Comparison of ENCODE assay signal across 14 cellular contexts in the genomic region with DNA sequence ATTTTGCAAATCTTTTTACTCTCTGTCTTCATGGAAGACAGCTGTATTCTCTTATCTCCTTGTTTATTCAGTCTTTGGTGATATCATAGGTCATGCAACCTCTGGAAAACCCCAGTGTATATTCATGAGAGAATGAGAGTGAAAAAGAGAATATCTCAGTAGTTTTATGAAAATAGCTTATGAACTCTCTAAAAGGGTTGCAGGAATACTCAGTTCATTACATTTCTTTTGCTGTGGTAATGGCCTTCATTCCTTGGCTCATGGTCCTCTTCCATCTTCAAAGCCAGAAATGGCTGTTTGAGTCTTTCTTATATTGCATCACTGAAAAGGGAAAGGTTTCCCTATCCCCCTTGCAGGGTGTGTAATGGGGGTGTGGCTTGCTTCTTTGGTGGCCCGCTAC.
DNase-seq lines count a peak whose midpoint lies in the region.
"Had no signal": no experiment of that assay in that cellular context is flagged by ENCODE, and none has a peak within 500 bp of the region (broad histone marks: within the 10 kb centered on the region; RNA-seq: fewer than 3 reads in every experiment).

No MANE protein-coding gene starts in this region.

- DNase-seq in DMS53 (lab: John Stamatoyannopoulos, UW): peak; percentile 61
- DNase-seq in HS-5 (ENCODE audit: low read depth): peak; percentile 8
- DNase-seq in dermis microvascular lymphatic vessel endothelial cell (ENCODE audit: low read depth in 2 of 2): peak; percentile 31 to 65
- peak; percentile 2 for DNase-seq in left kidney (ENCODE audit: low read depth, low spot score)
- no peak for DNase-seq in activated CD8-positive, alpha-beta memory T cell treated with anti-CD3 and anti-CD28 coated beads, Interleukin-2, amount 50 U/mL, for 4 hours
- no peak for DNase-seq in activated CD4-positive, CD25-positive, alpha-beta regulatory T cell (lab: John Stamatoyannopoulos, UW)
- no peak for DNase-seq in iPS-NIHi11 (ENCODE audit: low spot score)
- no peak for DNase-seq in NCI-H1417 (lab: John Stamatoyannopoulos, UW)
- DNase-seq: activated CD4-positive, alpha-beta T cell treated with anti-CD3 and anti-CD28 coated beads, Interleukin-2, amount 10 ng/mL, durations not matched to agents 7 days and 5 days; NCI-H1092; NCI-H524; occipital lobe; stimulated activated naive B cell treated with anti-CD40 and anti-IgM and Interleukin-4, amounts not matched to agents 10 μg/mL and 1 μg/mL and 100 μg/mL, for 72 hours; SW 1271 had no signal

Comparison
In these comparisons a context has a peak if more than half of its experiments do, and no peak if none do; other contexts are left out.
1. DNase-seq: peak in DMS53 (single experiment), HS-5 (single experiment), dermis microvascular lymphatic vessel endothelial cell (2 of 2) and left kidney (single experiment); none in activated CD8-positive, alpha-beta memory T cell treated with anti-CD3 and anti-CD28 coated beads, Interleukin-2, amount 50 U/mL, for 4 hours (single experiment), activated CD4-positive, CD25-positive, alpha-beta regulatory T cell (0 of 4), iPS-NIHi11 (single experiment) and NCI-H1417 (0 of 3).